Comparison of ENCODE assay signal across 9 cellular contexts in genomic region chr13:77002590-77003190, GRCh38. TPM values are rescaled to one million over a fixed set of nuclear protein-coding genes. Genes with fewer than 3 reads are reported as not detected.
A peak's percentile ranks its signal among the peaks of the same experiment; 100 is the strongest.
DNase-seq lines count a peak whose midpoint lies in the region; ATAC-seq and TF ChIP-seq lines count a peak whose summit lies in the region.
"Had no signal": no experiment of that assay in that cellular context is flagged by ENCODE, and none has a peak within 500 bp of the region (broad histone marks: within the 10 kb centered on the region; RNA-seq: fewer than 3 reads in every experiment).

No MANE protein-coding gene starts in this region.

- H2BK20ac ChIP-seq in IMR-90 (ENCODE audit: low read depth, low read length) = no peak overlapping the region

- H3K27ac ChIP-seq in DOHH2 (ENCODE audit: low read depth, low read length) (no peak overlapping the region), IMR-90 (ENCODE audit: insufficient read depth, low read length) (no peak overlapping the region)
- no peak overlapping the region for H3K27ac ChIP-seq in effector memory CD4-positive, alpha-beta T cell (ENCODE audit: insufficient read depth, low read length, poor library complexity, severe bottlenecking)
- H3K27ac ChIP-seq: SJCRH30 had no signal

- H3K4me1 ChIP-seq in DOHH2 (ENCODE audit: control insufficient read depth, low read length) = no peaks in the 10 kb centered on the region
- no peaks in the 10 kb centered on the region for H3K4me1 ChIP-seq in IMR-90 (ENCODE audit: control insufficient read depth, insufficient read depth, low read length)
- H3K4me1 ChIP-seq in effector memory CD4-positive, alpha-beta T cell (ENCODE audit: control insufficient read depth, insufficient read depth, low read length, poor library complexity, severe bottlenecking) = peaks cover 3% of the 10 kb centered on the region
- H3K4me1 ChIP-seq: SJCRH30 had no signal

- H2AFZ ChIP-seq in IMR-90 (replicated peaks; ENCODE audit: low read length, poor library complexity) = no peak overlapping the region

- POLR2A ChIA-PET in IMR-90 (lab: Charles Lee; ENCODE audit: unreplicated experiment) = interaction anchor here (0.7 kb wide), 1 partner anchor 1214 kb away, joined by 11 read pairs; no protein-coding TSS in a partner anchor

- dilution Hi-C loops in IMR-90 (cut with HindIII; ENCODE audit: low sequenced_read_pairs, unreplicated experiment) = no loop called here

- TF ChIP-seq POLR2A in IMR-90 (IDR thresholded peaks at IDR 0.05; ENCODE audit: low read depth, low read length) = no peak

- no peak overlapping the region for H3K56ac ChIP-seq in IMR-90 (ENCODE audit: extremely low read depth, insufficient read depth, low read length)

- no peaks in the 10 kb centered on the region for H3K9me3 ChIP-seq in DOHH2 (ENCODE audit: control insufficient read depth, insufficient read depth, low read length)
- H3K9me3 ChIP-seq in IMR-90 (ENCODE audit: control insufficient read depth, insufficient read depth, low read length) = no peaks in the 10 kb centered on the region
- no peaks in the 10 kb centered on the region for H3K9me3 ChIP-seq in effector memory CD4-positive, alpha-beta T cell (ENCODE audit: control insufficient read depth, low read length)
- H3K9me3 ChIP-seq: SJCRH30 had no signal

- CTCF ChIA-PET in IMR-90 (lab: Yijun Ruan, JAX) = interaction anchor here (0.6 to 2.7 kb wide), 13 partner anchors 10 to 1708 kb away, joined by 3 to 15 read pairs (median 4); no protein-coding TSS in a partner anchor

- WGBS in IMR-90 (ENCODE audit: extremely low coverage in 2 of 2, insufficient read length in 1 of 2), 2 experiments = 82% methylated on average over 7 of the region's 7 CpGs; no CpG with 5 or more reads in 1 of the 2 experiments

- H4K8ac ChIP-seq in IMR-90 (ENCODE audit: low read depth in 2 of 2, low read length in 2 of 2) = no peak overlapping the region

- ATAC-seq in IMR-90 (ENCODE audit: low read depth) = peak; percentile 67
- ATAC-seq in left colon = peak; percentile 57
- ATAC-seq in HG02885 (IDR thresholded peaks at IDR 0.05; ENCODE audit: poor library complexity, unreplicated experiment) = no peak
- no peak for ATAC-seq in GM21447 (IDR thresholded peaks at IDR 0.05; ENCODE audit: unreplicated experiment)
- ATAC-seq in HG03439 (IDR thresholded peaks at IDR 0.05; ENCODE audit: unreplicated experiment) = no peak

- peaks cover 8% of the 10 kb centered on the region for H3K79me2 ChIP-seq in DOHH2 (ENCODE audit: control insufficient read depth, low read length)

- H2BK5ac ChIP-seq in IMR-90 (ENCODE audit: low read depth, low read length, poor library complexity, severe bottlenecking) = no peak overlapping the region

- H4K91ac ChIP-seq in IMR-90 (ENCODE audit: insufficient read depth, low read depth, low read length) = no peak overlapping the region

- intact Hi-C loops in IMR-90 (cut with micrococcal nuclease) (no loop called here), left colon (cut with DNase I, micrococcal nuclease) (no loop called here)

- no TSS peak for BruUV-seq in IMR-90 (replicated peaks; lab: Mats Ljungman, UMichigan)

- no peak overlapping the region for H3K23ac ChIP-seq in IMR-90 (ENCODE audit: low read depth, low read length)

- H3F3A ChIP-seq in DOHH2 (ENCODE audit: control insufficient read depth, insufficient read depth) = peaks cover 13% of the 10 kb centered on the region

- H2AK9ac ChIP-seq in IMR-90 (replicated peaks; ENCODE audit: low read depth, low read length, poor library complexity) = no peak overlapping the region

- H3K27me3 ChIP-seq in DOHH2 (ENCODE audit: control insufficient read depth, low read length) (no peaks in the 10 kb centered on the region), IMR-90 (ENCODE audit: control insufficient read depth, insufficient read depth, low read length) (no peaks in the 10 kb centered on the region)
- H3K27me3 ChIP-seq in effector memory CD4-positive, alpha-beta T cell (replicated peaks; ENCODE audit: control insufficient read depth, insufficient read depth, low read length, poor library complexity, severe bottlenecking) = no peaks in the 10 kb centered on the region
- H3K27me3 ChIP-seq: SJCRH30 had no signal

- TF ChIP-seq RAD21 in IMR-90 (IDR thresholded peaks at IDR 0.05; ENCODE audit: low read length) = peak; percentile 52

- no peak overlapping the region for H3K18ac ChIP-seq in IMR-90 (ENCODE audit: low read depth, low read length)

- H3K9me2 ChIP-seq in DOHH2 (replicated peaks; ENCODE audit: control insufficient read depth, low read length) = no peaks in the 10 kb centered on the region

- DNase-seq in IMR-90 (peak; percentile 48), amniotic epithelial cell (ENCODE audit: low read depth) (peak; percentile 44), left colon (no peak)
- DNase-seq in effector memory CD4-positive, alpha-beta T cell = no peak

- H2BK15ac ChIP-seq in IMR-90 (ENCODE audit: low read depth, low read length) = no peak overlapping the region

- no peak overlapping the region for H3K4me2 ChIP-seq in DOHH2 (ENCODE audit: low read length)
- no peak overlapping the region for H3K4me2 ChIP-seq in IMR-90 (ENCODE audit: low read depth, low read length)

- in situ Hi-C loops in IMR-90 (cut with MboI; ENCODE audit: low sequenced_read_pairs) = no loop called here

- no peak overlapping the region for H3K9ac ChIP-seq in IMR-90 (ENCODE audit: low read depth, low read length)

- H3K36me3 ChIP-seq in DOHH2 (ENCODE audit: control insufficient read depth, low read length) (peaks cover 73% of the 10 kb centered on the region), IMR-90 (ENCODE audit: control insufficient read depth, insufficient read depth, low read length) (peaks cover 23% of the 10 kb centered on the region)
- peaks cover 34% of the 10 kb centered on the region for H3K36me3 ChIP-seq in effector memory CD4-positive, alpha-beta T cell (ENCODE audit: control insufficient read depth, insufficient read depth, low read length)

- no peak overlapping the region for H2AK5ac ChIP-seq in IMR-90 (ENCODE audit: low read depth, low read length)

- no peak overlapping the region for H2BK120ac ChIP-seq in IMR-90 (ENCODE audit: low read depth, low read length)

- H3K9me1 ChIP-seq in IMR-90 (ENCODE audit: insufficient read depth, low read length) = peaks cover 6% of the 10 kb centered on the region; the same call in 1 of the 2 replicates

- TF ChIP-seq CTCF in DOHH2 (IDR thresholded peaks at IDR 0.05; ENCODE audit: low read depth, low read length, poor library complexity, severe bottlenecking) (peak; percentile 64), IMR-90 (conservative IDR thresholded peaks at IDR 0.05; ENCODE audit: low read depth, low read length) (peak; percentile 67)

- no peak overlapping the region for H3K4ac ChIP-seq in IMR-90 (ENCODE audit: low read depth, low read length)

- H3K79me1 ChIP-seq in IMR-90 (ENCODE audit: low read depth in 1 of 2, low read length in 2 of 2) = peaks cover 16 to 27% of the 10 kb centered on the region in 2 experiments

- H4K5ac ChIP-seq in IMR-90 (ENCODE audit: low read depth, low read length) = no peak overlapping the region

- H3K4me3 ChIP-seq in DOHH2 (ENCODE audit: low read length) (no peak overlapping the region), IMR-90 (ENCODE audit: insufficient read depth, low read depth, low read length) (no peak overlapping the region)
- no peak overlapping the region for H3K4me3 ChIP-seq in effector memory CD4-positive, alpha-beta T cell (ENCODE audit: insufficient read depth, low read depth, low read length, poor library complexity, severe bottlenecking)
- H3K4me3 ChIP-seq: SJCRH30 had no signal

- H3K14ac ChIP-seq in IMR-90 (replicated peaks; ENCODE audit: low read depth, low read length) = no peak overlapping the region

- H4K20me1 ChIP-seq in DOHH2 (ENCODE audit: control insufficient read depth, insufficient read depth, low read depth, low read length) (no peaks in the 10 kb centered on the region), IMR-90 (ENCODE audit: insufficient read depth, low read length) (peaks cover 11% of the 10 kb centered on the region; the same call in 1 of the 2 replicates)

TF ChIP-seq in IMR-90, 13 proteins besides CTCF, POLR2A, EP300 and RAD21:
- TF ChIP-seq SMC3 (IDR thresholded peaks at IDR 0.05; ENCODE audit: low read depth, low read length) (peak; percentile 26; the same call in 1 of the 2 replicates), MAFK (IDR thresholded peaks at IDR 0.05; ENCODE audit: low read depth, low read length) (no peak)

RNA-seq across cellular contexts. Expression of gene CLN5, which starts 10.8 kb away (rescaled TPM):
- 15.1 and 22.8 TPM in 2 replicates for total RNA-seq in IMR-90 (2012; rRNA removed)
- polyA plus RNA-seq in IMR-90 (2012; rRNA removed) = 9.7 and 11.3 TPM in 2 replicates
- 3.9 and 5.7 TPM in 2 replicates for polyA plus RNA-seq in IMR-90 (2012; cell fraction: cytosol; rRNA removed)
- polyA plus RNA-seq in IMR-90 (2012; cell fraction: nucleus; rRNA removed; ENCODE audit: low replicate concordance) = 8.2 and 17.8 TPM in 2 replicates
- 10 to 100 TPM; 18.1 to 30.4 TPM for total RNA-seq in left colon

RNA-seq across cellular contexts. Expression of gene FBXL3, which starts 24.3 kb away (rescaled TPM):
- total RNA-seq in IMR-90 (2012; rRNA removed) = 43.6 and 51.1 TPM in 2 replicates
- polyA plus RNA-seq in IMR-90 (2012; rRNA removed) = 12.7 and 15.3 TPM in 2 replicates
- 13.3 and 19.0 TPM in 2 replicates for polyA plus RNA-seq in IMR-90 (2012; cell fraction: cytosol; rRNA removed)
- polyA plus RNA-seq in IMR-90 (2012; cell fraction: nucleus; rRNA removed; ENCODE audit: low replicate concordance) = 5.5 and 12.4 TPM in 2 replicates
- total RNA-seq in left colon = 10 to 100 TPM; 37.7 to 52.0 TPM

RNA-seq across cellular contexts. Expression of gene ACOD1, which starts 54.4 kb away (rescaled TPM):
- total RNA-seq in IMR-90 (2012; rRNA removed) = not detected in 2 replicates
- polyA plus RNA-seq in IMR-90 (2012; rRNA removed) = not detected in 2 replicates
- polyA plus RNA-seq in IMR-90 (2012; cell fraction: cytosol; rRNA removed) = not detected in 2 replicates
- polyA plus RNA-seq in IMR-90 (2012; cell fraction: nucleus; rRNA removed; ENCODE audit: low replicate concordance) = not detected in 2 replicates
- total RNA-seq in left colon = not detected
- total RNA-seq: SJCRH30 had no signal

Comparison
In these comparisons a context has a peak if more than half of its experiments do, and no peak if none do; other contexts are left out.
1. ATAC-seq: peak in IMR-90 (single experiment) and left colon (single experiment); none in HG02885 (single experiment), GM21447 (single experiment) and HG03439 (single experiment).
2. DNase-seq: peak in IMR-90 (single experiment) and amniotic epithelial cell (single experiment); none in left colon (0 of 2) and effector memory CD4-positive, alpha-beta T cell (0 of 3).